8 cellular contexts compared by ENCODE assay signal in the genomic region with DNA sequence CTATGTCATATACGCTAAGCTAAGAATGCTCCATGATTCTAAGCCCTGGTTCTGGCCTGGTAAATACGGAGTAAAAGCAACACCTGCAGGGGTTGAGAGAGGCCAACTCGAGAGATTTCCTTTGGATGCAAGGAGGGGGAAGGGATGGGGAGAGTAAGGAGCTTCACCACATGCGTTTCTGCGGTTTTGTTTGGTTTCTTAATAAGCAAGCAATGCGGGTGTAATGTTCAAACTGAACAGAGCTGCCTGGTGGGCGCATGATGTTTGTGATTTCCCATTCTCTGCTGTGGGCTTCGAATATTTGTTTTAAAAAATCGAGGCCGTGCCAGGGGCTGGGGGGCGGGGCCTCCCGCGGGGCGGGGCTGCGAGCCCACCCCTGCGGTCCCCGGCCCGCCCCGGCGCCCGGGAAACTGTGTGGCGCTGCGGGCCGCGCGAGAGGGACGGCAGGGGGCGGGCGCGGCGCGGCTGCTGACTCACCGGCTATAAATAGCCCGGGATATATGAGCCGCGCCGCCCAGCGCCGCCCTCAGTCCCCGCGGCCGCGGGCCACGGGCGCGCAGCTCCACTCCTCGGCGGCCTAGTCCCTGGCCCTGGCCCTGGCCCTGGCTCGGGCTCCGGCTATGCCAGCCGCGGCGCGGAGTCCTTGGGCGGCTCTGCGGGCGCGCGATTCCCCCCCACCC. TPM values are rescaled to one million over a fixed set of nuclear protein-coding genes. Genes with fewer than 3 reads are reported as not detected.
DNase-seq lines count a peak whose midpoint lies in the region; ATAC-seq and TF ChIP-seq lines count a peak whose summit lies in the region.

No MANE protein-coding gene starts in this region.

- peak; percentile 37 for TF ChIP-seq CTCF in RWPE2 (IDR thresholded peaks at IDR 0.05; ENCODE audit: poor library complexity, severe bottlenecking)
- TF ChIP-seq CTCF in foreskin fibroblast (IDR thresholded peaks at IDR 0.05; ENCODE audit: low read depth, low read length) = no peak
- TF ChIP-seq CTCF in neural crest cell (conservative IDR thresholded peaks at IDR 0.05) = peak; percentile 53

- no peaks in the 10 kb centered on the region for H3K27me3 ChIP-seq in RWPE2 (ENCODE audit: insufficient read depth, poor library complexity, severe bottlenecking)

- peak overlapping the region; percentile 90 for H3K27ac Mint-ChIP-seq in neural crest cell (ENCODE audit: unreplicated experiment)
- peak overlapping the region; percentile 52 for H3K27ac Mint-ChIP-seq in stimulated activated naive CD8-positive, alpha-beta T cell treated with anti-CD3 and anti-CD28 coated beads, Interleukin-15, Interleukin-2, amounts not matched to agents 100 ng/mL and 50 ng/mL, for 24 hours

- H3K27me3 Mint-ChIP-seq in neural crest cell (ENCODE audit: low read depth) = peaks cover 9% of the 10 kb centered on the region
- no peaks in the 10 kb centered on the region for H3K27me3 Mint-ChIP-seq in stimulated activated naive CD8-positive, alpha-beta T cell treated with anti-CD3 and anti-CD28 coated beads, Interleukin-15, Interleukin-2, amounts not matched to agents 100 ng/mL and 50 ng/mL, for 24 hours

- H3K27ac ChIP-seq in KOPT-K1 (ENCODE audit: low read depth, low read length, poor library complexity, severe bottlenecking) (peak overlapping the region; percentile 17), RWPE2 (ENCODE audit: poor library complexity, severe bottlenecking) (peak overlapping the region; percentile 93)

- DNase-seq in COLO829 (ENCODE audit: low spot score) (peak; percentile 90), RWPE2 (ENCODE audit: low spot score) (no peak), activated gamma-delta T cell (lab: John Stamatoyannopoulos, UW) (peak; percentile 87), foreskin fibroblast (peak; percentile 88 to 96), neural crest cell (ENCODE audit: low read depth, low spot score) (peak; percentile 87)

- peaks cover 25% of the 10 kb centered on the region for H3K4me1 Mint-ChIP-seq in neural crest cell
- peaks cover 20% of the 10 kb centered on the region for H3K4me1 Mint-ChIP-seq in stimulated activated naive CD8-positive, alpha-beta T cell treated with anti-CD3 and anti-CD28 coated beads, Interleukin-15, Interleukin-2, amounts not matched to agents 100 ng/mL and 50 ng/mL, for 24 hours (ENCODE audit: low read depth)

- H3K36me3 Mint-ChIP-seq in neural crest cell (ENCODE audit: low read depth) = no peaks in the 10 kb centered on the region
- H3K36me3 Mint-ChIP-seq in stimulated activated naive CD8-positive, alpha-beta T cell treated with anti-CD3 and anti-CD28 coated beads, Interleukin-15, Interleukin-2, amounts not matched to agents 100 ng/mL and 50 ng/mL, for 24 hours (ENCODE audit: low read depth) = peaks cover 5% of the 10 kb centered on the region

- ATAC-seq in GM21390 (IDR thresholded peaks at IDR 0.05; ENCODE audit: unreplicated experiment) (peak; percentile 32), RWPE2 (ENCODE audit: low read depth) (peak; percentile 57)

- peak overlapping the region; percentile 50 for H3K4me3 ChIP-seq in RWPE2 (ENCODE audit: severe bottlenecking)
- H3K4me3 ChIP-seq in foreskin fibroblast (ENCODE audit: low read depth in 1 of 2, low read length in 2 of 2) = peak overlapping the region; percentile 62 to 96

- peaks cover 7% of the 10 kb centered on the region for H3K4me1 ChIP-seq in RWPE2 (ENCODE audit: insufficient read depth, poor library complexity, severe bottlenecking)

- no peaks in the 10 kb centered on the region for H3K9me3 ChIP-seq in KOPT-K1 (ENCODE audit: insufficient read depth, low read length, poor library complexity, severe bottlenecking)
- H3K9me3 ChIP-seq in RWPE2 (ENCODE audit: severe bottlenecking) = no peaks in the 10 kb centered on the region

- H3K4me3 Mint-ChIP-seq in neural crest cell = peak overlapping the region; percentile 82
- H3K4me3 Mint-ChIP-seq in stimulated activated naive CD8-positive, alpha-beta T cell treated with anti-CD3 and anti-CD28 coated beads, Interleukin-15, Interleukin-2, amounts not matched to agents 100 ng/mL and 50 ng/mL, for 24 hours = peak overlapping the region; percentile 79

- H3K36me3 ChIP-seq in KOPT-K1 (ENCODE audit: insufficient read depth, low read length) (no peaks in the 10 kb centered on the region), RWPE2 (ENCODE audit: low read depth) (peaks cover 21% of the 10 kb centered on the region)

- H3K9me3 Mint-ChIP-seq in neural crest cell = no peaks in the 10 kb centered on the region
- no peaks in the 10 kb centered on the region for H3K9me3 Mint-ChIP-seq in stimulated activated naive CD8-positive, alpha-beta T cell treated with anti-CD3 and anti-CD28 coated beads, Interleukin-15, Interleukin-2, amounts not matched to agents 100 ng/mL and 50 ng/mL, for 24 hours

RNA-seq across cellular contexts. Expression of gene BBC3, which starts 5.1 kb away (rescaled TPM):
- 6.1 and 6.3 TPM in 2 replicates for total RNA-seq in neural crest cell

RNA-seq across cellular contexts. Expression of gene CCDC9, which starts 30.4 kb away (rescaled TPM):
- total RNA-seq in neural crest cell = 24.6 and 26.1 TPM in 2 replicates

RNA-seq across cellular contexts. Expression of gene INAFM1, which starts 48.8 kb away (rescaled TPM):
- total RNA-seq in neural crest cell = 10.2 and 10.6 TPM in 2 replicates
